1 cellular context compared by ENCODE assay signal in genomic region chr9:136211441-136212344, GRCh38.
TF ChIP-seq lines count a peak whose summit lies in the region.

No MANE protein-coding gene starts in this region.

TF ChIP-seq in HepG2, 621 proteins besides CTCF, POLR2A, EP300 and RAD21:
- no peak for TF ChIP-seq TBL1XR1 (IDR thresholded peaks at IDR 0.05; ENCODE audit: borderline replicate concordance, low read length, partially characterized antibody)
- no peak for TF ChIP-seq TAF15 (IDR thresholded peaks at IDR 0.05; ENCODE audit: low read depth, low read length, poor library complexity, severe bottlenecking)
- TF ChIP-seq AGO2 (optimal IDR thresholded peaks at IDR 0.05; ENCODE audit: low read depth, low read length): peak; percentile 36
- TF ChIP-seq KDM2A (CRISPR knock-in tag; IDR thresholded peaks at IDR 0.05; ENCODE audit: borderline replicate concordance, low read depth): no peak
